ENCODE assay signal across 18 cellular contexts in genomic region chr11:122750047-122750446, GRCh38.
"Had no signal": no experiment of that assay in that cellular context is flagged by ENCODE, and none has a peak within 500 bp of the region (broad histone marks: within the 10 kb centered on the region; RNA-seq: fewer than 3 reads in every experiment).

No MANE protein-coding gene starts in this region.

- H3K4me3 Mint-ChIP-seq: activated naive CD8-positive, alpha-beta T cell treated with anti-CD3 and anti-CD28 coated beads, Interleukin-2, amount 10 ng/mL, durations not matched to agents 7 days and 5 days; activated T-cell treated with anti-CD3 and anti-CD28 coated beads, Interleukin-2, amount 50 U/mL, for 24 hours; central memory CD8-positive, alpha-beta T cell; nephron progenitor cell; stimulated activated naive CD8-positive, alpha-beta T cell treated with anti-CD3 and anti-CD28 coated beads, Interleukin-15, Interleukin-2, amounts not matched to agents 100 ng/mL and 50 ng/mL, for 24 hours had no signal

- H3K36me3 ChIP-seq: brain microvascular endothelial cell, right atrium auricular region, suprapubic skin, upper lobe of left lung had no signal

- H3K9me3 Mint-ChIP-seq: activated naive CD8-positive, alpha-beta T cell treated with anti-CD3 and anti-CD28 coated beads, Interleukin-2, amount 10 ng/mL, durations not matched to agents 7 days and 5 days; activated T-cell treated with anti-CD3 and anti-CD28 coated beads, Interleukin-2, amount 50 U/mL, for 24 hours; nephron progenitor cell had no signal

- H3K27ac ChIP-seq: right atrium auricular region, suprapubic skin had no signal

- H3K27me3 ChIP-seq: brain microvascular endothelial cell, right atrium auricular region, suprapubic skin, upper lobe of left lung had no signal

- H3K4me3 ChIP-seq: coronary artery, right atrium auricular region, skin epidermis, suprapubic skin, upper lobe of left lung had no signal

- DNase-seq: activated effector memory CD4-positive, alpha-beta T cell treated with Interleukin-2 at 50 U/mL for 16 hours; activated naive CD8-positive, alpha-beta T cell treated with anti-CD3 and anti-CD28 coated beads, Interleukin-2, amount 10 ng/mL, durations not matched to agents 7 days and 5 days; activated T-cell treated with anti-CD3 and anti-CD28 coated beads, Interleukin-2, amount 50 U/mL, for 24 hours; anterior cingulate cortex; brain microvascular endothelial cell; effector CD4-positive, alpha-beta T cell; foreskin melanocyte; head of caudate nucleus; nephron progenitor cell; occipital lobe; stimulated activated CD4-positive, alpha-beta T cell treated with anti-CD3 and anti-CD28 coated beads, Interleukin-4, amount 100 ng/mL, for 24 hours; upper lobe of left lung had no signal

- H3K4me1 ChIP-seq: right atrium auricular region had no signal

- H3K27me3 Mint-ChIP-seq: activated naive CD8-positive, alpha-beta T cell treated with anti-CD3 and anti-CD28 coated beads, Interleukin-2, amount 10 ng/mL, durations not matched to agents 7 days and 5 days; activated T-cell treated with anti-CD3 and anti-CD28 coated beads, Interleukin-2, amount 50 U/mL, for 24 hours; central memory CD8-positive, alpha-beta T cell; stimulated activated naive CD8-positive, alpha-beta T cell treated with anti-CD3 and anti-CD28 coated beads, Interleukin-15, Interleukin-2, amounts not matched to agents 100 ng/mL and 50 ng/mL, for 24 hours had no signal

- H3K27ac Mint-ChIP-seq: activated naive CD8-positive, alpha-beta T cell treated with anti-CD3 and anti-CD28 coated beads, Interleukin-2, amount 10 ng/mL, durations not matched to agents 7 days and 5 days; activated T-cell treated with anti-CD3 and anti-CD28 coated beads, Interleukin-2, amount 50 U/mL, for 24 hours; nephron progenitor cell; stimulated activated naive CD8-positive, alpha-beta T cell treated with anti-CD3 and anti-CD28 coated beads, Interleukin-15, Interleukin-2, amounts not matched to agents 100 ng/mL and 50 ng/mL, for 24 hours had no signal

- H3K9me3 ChIP-seq: right atrium auricular region, suprapubic skin, upper lobe of left lung had no signal
